ENCODE assay signal across 9 cellular contexts in genomic region chrX:45824471-45824870, GRCh38.
DNase-seq lines count a peak whose midpoint lies in the region; ATAC-seq and TF ChIP-seq lines count a peak whose summit lies in the region.
"Had no signal": no experiment of that assay in that cellular context is flagged by ENCODE, and none has a peak within 500 bp of the region (broad histone marks: within the 10 kb centered on the region; RNA-seq: fewer than 3 reads in every experiment).

No MANE protein-coding gene starts in this region.

- H3K4me1 ChIP-seq in esophagus squamous epithelium, result peaks cover 0 to 24% (median 0%) of the 10 kb centered on the region in 3 donors

- intact Hi-C loops in esophagus squamous epithelium (cut with DNase I), result no loop called here

- H3K9me3 ChIP-seq in esophagus squamous epithelium, result no peaks in the 10 kb centered on the region

- TF ChIP-seq CTCF in esophagus squamous epithelium (IDR thresholded peaks at IDR 0.05), result peak in 5 of 6 experiments; percentile 30 to 79 (median 61)

- TF ChIP-seq POLR2A in esophagus squamous epithelium (IDR thresholded peaks at IDR 0.05), result no peak

- H3K27ac ChIP-seq in esophagus squamous epithelium, result peak overlapping the region in 2 of 4 donors; percentile 20 to 46
- H3K27ac ChIP-seq: dorsolateral prefrontal cortex had no signal

- no peak overlapping the region for H3K4me3 ChIP-seq in esophagus squamous epithelium
- H3K4me3 ChIP-seq: dorsolateral prefrontal cortex had no signal

- peak; percentile 23 for DNase-seq in CD1c-positive myeloid dendritic cell (ENCODE audit: extremely low spot score)
- DNase-seq in KBM-7, result peak; percentile 53
- peak; percentile 77 for DNase-seq in activated CD4-positive, alpha-beta T cell treated with anti-CD3 and anti-CD28 coated beads for 48 hours
- no peak for DNase-seq in esophagus squamous epithelium (lab: John Stamatoyannopoulos, UW)
- DNase-seq in stimulated activated CD4-positive, alpha-beta T cell treated with anti-CD3 and anti-CD28 coated beads, Interleukin-2, amount 100 ng/mL, for 4 hours (ENCODE audit: low read depth), result peak; percentile 61
- DNase-seq in Kasumi-1 (lab: John Stamatoyannopoulos, UW), result no peak
- DNase-seq in left lobe of liver (ENCODE audit: low spot score), result no peak

- WGBS in esophagus squamous epithelium, 2 donors, result 4 to 34% methylated on average over 3 to 6 of the region's 6 CpGs

- in situ Hi-C loops in KBM-7 (cut with MboI; ENCODE audit: low pct_unique_long_range_greater_than_20kb, low sequenced_read_pairs), result no loop called here

- ATAC-seq in HG02759 (IDR thresholded peaks at IDR 0.05; ENCODE audit: unreplicated experiment) (no peak), left lobe of liver (no peak)

- no peaks in the 10 kb centered on the region for H3K27me3 ChIP-seq in esophagus squamous epithelium

- no peaks in the 10 kb centered on the region for H3K36me3 ChIP-seq in esophagus squamous epithelium

Comparison
In these comparisons a context has a peak if more than half of its experiments do, and no peak if none do; other contexts are left out.
1. DNase-seq: peak in CD1c-positive myeloid dendritic cell (single experiment), KBM-7 (single experiment), activated CD4-positive, alpha-beta T cell treated with anti-CD3 and anti-CD28 coated beads for 48 hours (single experiment) and stimulated activated CD4-positive, alpha-beta T cell treated with anti-CD3 and anti-CD28 coated beads, Interleukin-2, amount 100 ng/mL, for 4 hours (single experiment); none in esophagus squamous epithelium (single experiment), Kasumi-1 (0 of 2) and left lobe of liver (single experiment).